Comparison of ENCODE assay signal across 8 cellular contexts in genomic region chr3:8963137-8963853, GRCh38. TPM values are rescaled to one million over a fixed set of nuclear protein-coding genes. Genes with fewer than 3 reads are reported as not detected.
DNase-seq lines count a peak whose midpoint lies in the region; ATAC-seq and TF ChIP-seq lines count a peak whose summit lies in the region.

TSS of gene RAD18 (minus strand) at chr3:8963472. CDS start at chr3:8963385, 87 bp downstream.

- no peaks in the 10 kb centered on the region for H3K36me3 ChIP-seq in liver (ENCODE audit: control insufficient read depth in 4 of 4, insufficient read depth in 3 of 4, low read depth in 1 of 4, low read length in 3 of 4)

- H3K4me1 ChIP-seq in liver (ENCODE audit: control insufficient read depth in 4 of 4, insufficient read depth in 4 of 4, low read length in 3 of 4) = peaks cover 8 to 45% (median 36%) of the 10 kb centered on the region in 4 donors

- peaks cover 4 to 8% (median 7%) of the 10 kb centered on the region in 3 donors for H3K27me3 Mint-ChIP-seq in CD14-positive monocyte (ENCODE audit: low read depth in 3 of 3)

- H3K36me3 Mint-ChIP-seq in CD14-positive monocyte = peaks cover 0 to 9% of the 10 kb centered on the region in 2 donors

- H3K27ac Mint-ChIP-seq in CD14-positive monocyte = peak within 1 kb of the TSS; percentile 94 to 96 (median 94)

- no peaks in the 10 kb centered on the region for H3K27me3 ChIP-seq in liver (ENCODE audit: control insufficient read depth in 4 of 4, insufficient read depth in 4 of 4, low read length in 3 of 4)

- peak; percentile 86 for DNase-seq in CD14-positive monocyte (ENCODE audit: low spot score)
- peak; percentile 88 for DNase-seq in NCI-H774 (lab: John Stamatoyannopoulos, UW)
- peak; percentile 86 to 91 for DNase-seq in activated CD4-positive, alpha-beta T cell treated with anti-CD3 and anti-CD28 coated beads, Interleukin-2, amount 50 U/mL, for 24 hours (ENCODE audit: low read depth in 1 of 2, low spot score in 1 of 2)
- DNase-seq in dermis blood vessel endothelial cell = peak; percentile 93
- DNase-seq in stimulated activated CD4-positive, alpha-beta T cell treated with anti-CD3 and anti-CD28 coated beads, Interleukin-4, amount 100 ng/mL, for 1 hour = peak; percentile 91

- WGBS in liver = 1% methylated on average over 45 of the region's 45 CpGs

- H3K9me3 ChIP-seq in liver (ENCODE audit: control insufficient read depth in 4 of 4, low read length in 3 of 4) = no peaks in the 10 kb centered on the region

- intact Hi-C loops in CD14-positive monocyte (cut with micrococcal nuclease) = no loop called here

- peaks cover 32% of the 10 kb centered on the region for H3K4me1 Mint-ChIP-seq in CD14-positive monocyte

- no peak for TF ChIP-seq CTCF in CD14-positive monocyte (IDR thresholded peaks at IDR 0.05)
- no peak for TF ChIP-seq CTCF in liver (IDR thresholded peaks at IDR 0.05; ENCODE audit: low read depth, low read length, missing input control)

- H3K4me3 ChIP-seq in liver (ENCODE audit: low read depth in 1 of 3, low read length in 3 of 3) = peak within 1 kb of the TSS; percentile 62 to 92 (median 78)

- H3K27ac ChIP-seq in liver (ENCODE audit: low read depth in 1 of 2, low read length in 2 of 2) = peak within 1 kb of the TSS; percentile 66 to 68

- H3K9me3 Mint-ChIP-seq in CD14-positive monocyte = no peaks in the 10 kb centered on the region

- TF ChIP-seq RAD21 in liver (IDR thresholded peaks at IDR 0.05) = no peak

- peak; percentile 93 for ATAC-seq in GM19395 (IDR thresholded peaks at IDR 0.05; ENCODE audit: unreplicated experiment)
- peak; percentile 84 for ATAC-seq in HG03558 (IDR thresholded peaks at IDR 0.05; ENCODE audit: extremely low read depth, unreplicated experiment)

- H3K4me3 Mint-ChIP-seq in CD14-positive monocyte = peak within 1 kb of the TSS; percentile 88 to 93

- H3K9ac ChIP-seq in liver (ENCODE audit: low read depth in 1 of 2, low read length in 2 of 2) = peak within 1 kb of the TSS; percentile 65 to 71

TF ChIP-seq in liver, 16 proteins besides CTCF, POLR2A, EP300 and RAD21:
- no peak for TF ChIP-seq HNF4G (IDR thresholded peaks at IDR 0.05)
- TF ChIP-seq GABPA (IDR thresholded peaks at IDR 0.05 in 1 of 2, conservative IDR thresholded peaks at IDR 0.05 in 1 of 2) = peak; percentile 72 to 94
- peak; percentile 31 for TF ChIP-seq ATF3 (IDR thresholded peaks at IDR 0.05)
- TF ChIP-seq HNF4A (conservative IDR thresholded peaks at IDR 0.05) = peak in 1 of 2 donors; percentile 24
- TF ChIP-seq JUND (IDR thresholded peaks at IDR 0.05) = peak in 1 of 2 donors; percentile 43
- no peak for TF ChIP-seq REST (IDR thresholded peaks at IDR 0.05)
- no peak for TF ChIP-seq TAF1 (conservative IDR thresholded peaks at IDR 0.05)
- no peak for TF ChIP-seq EGR1 (IDR thresholded peaks at IDR 0.05; ENCODE audit: low read depth in 2 of 2)
- TF ChIP-seq ZBTB33 (IDR thresholded peaks at IDR 0.05) = peak; percentile 75
- TF ChIP-seq FOXA1 (IDR thresholded peaks at IDR 0.05) = no peak
- peak; percentile 77 for TF ChIP-seq MAX (IDR thresholded peaks at IDR 0.05)
- TF ChIP-seq NR2F2 (IDR thresholded peaks at IDR 0.05) = no peak
- TF ChIP-seq RXRA (IDR thresholded peaks at IDR 0.05) = peak; percentile 15 to 24
- peak; percentile 77 for TF ChIP-seq YY1 (IDR thresholded peaks at IDR 0.05)
- TF ChIP-seq SP1 (IDR thresholded peaks at IDR 0.05) = peak; percentile 51
- no peak for TF ChIP-seq FOXA2 (IDR thresholded peaks at IDR 0.05)

RNA-seq across cellular contexts. Expression of gene RAD18, which starts in this region (rescaled TPM):
- polyA plus RNA-seq in CD14-positive monocyte = 1 to 10 TPM; 5.1 to 6.9 TPM
- total RNA-seq in dermis blood vessel endothelial cell = 8.3 and 14.8 TPM in 2 replicates
- 1 to 10 TPM; 6.0 to 9.0 TPM for total RNA-seq in liver
- polyA plus RNA-seq in liver = 1 to 10 TPM; 1.2 to 2.6 TPM

Comparison
In these comparisons a context has a peak if more than half of its experiments do, and no peak if none do; other contexts are left out.
1. Peak in every context shown above with its lines: DNase-seq, ATAC-seq, H3K4me3 ChIP-seq and H3K27ac ChIP-seq.